Comparison of ENCODE assay signal across 8 cellular contexts in the genomic region with DNA sequence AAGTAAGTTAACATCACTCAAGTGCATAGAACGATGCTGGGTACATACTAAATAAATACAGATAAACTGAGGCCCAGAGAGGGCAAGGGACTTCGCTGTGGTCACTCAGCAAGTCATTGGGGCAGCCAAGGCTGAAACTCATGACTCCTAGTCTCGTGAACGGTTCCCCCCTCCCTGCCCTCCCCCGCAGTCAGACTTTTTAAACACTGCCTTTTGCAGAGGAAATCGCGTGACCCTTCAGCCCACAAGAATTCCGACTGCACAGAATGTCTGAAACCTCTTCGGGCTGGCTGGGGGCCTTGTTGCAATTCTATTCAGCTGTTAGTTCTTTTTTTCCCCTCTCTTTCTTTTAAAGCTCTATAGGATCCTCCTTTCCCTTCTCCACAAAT. TPM values are rescaled to one million over a fixed set of nuclear protein-coding genes. Genes with fewer than 3 reads are reported as not detected.
A peak's percentile ranks its signal among the peaks of the same experiment; 100 is the strongest.
DNase-seq lines count a peak whose midpoint lies in the region; ATAC-seq and TF ChIP-seq lines count a peak whose summit lies in the region.

No MANE protein-coding gene starts in this region.

- CTCF ChIA-PET in BJ (lab: Yijun Ruan, JAX), result interaction anchor here (1.6 kb wide), 1 partner anchor 159 kb away, joined by 6 read pairs; no protein-coding TSS in a partner anchor

- H3K27ac ChIP-seq in foreskin keratinocyte, result no peak overlapping the region

- intact Hi-C loops in left cardiac atrium (cut with DNase I), result no loop called here

- peak overlapping the region; percentile 75 for H3K4me3 Mint-ChIP-seq in activated T-cell treated with anti-CD3 and anti-CD28 coated beads, Interleukin-2, amount 50 U/mL, for 24 hours

- H3K4me1 ChIP-seq in skeletal muscle satellite cell (ENCODE audit: control insufficient read depth, insufficient read depth, low read length), result peaks cover 73% of the 10 kb centered on the region
- peaks cover 10% of the 10 kb centered on the region for H3K4me1 ChIP-seq in foreskin keratinocyte

- H3K36me3 ChIP-seq in BJ (ENCODE audit: control insufficient read depth, insufficient read depth, low read length), result peaks cover 8% of the 10 kb centered on the region
- H3K36me3 ChIP-seq in skeletal muscle satellite cell (ENCODE audit: insufficient read depth, low read length), result peaks cover 35% of the 10 kb centered on the region

- H3K9ac ChIP-seq in skeletal muscle satellite cell (ENCODE audit: low read depth, low read length), result peak overlapping the region; percentile 81

- H3K27me3 Mint-ChIP-seq in activated T-cell treated with anti-CD3 and anti-CD28 coated beads, Interleukin-2, amount 50 U/mL, for 24 hours, result no peaks in the 10 kb centered on the region

- POLR2A ChIA-PET in BJ (lab: Charles Lee), result interaction anchor here (0.7 kb wide), 1 partner anchor 26 kb away, joined by 3 read pairs; no protein-coding TSS in a partner anchor

- H3K4me1 Mint-ChIP-seq in activated T-cell treated with anti-CD3 and anti-CD28 coated beads, Interleukin-2, amount 50 U/mL, for 24 hours (ENCODE audit: low read depth), result peaks cover 56% of the 10 kb centered on the region

- H3K27me3 ChIP-seq in BJ (ENCODE audit: control insufficient read depth, insufficient read depth, low read length) (no peaks in the 10 kb centered on the region), skeletal muscle satellite cell (ENCODE audit: control insufficient read depth, insufficient read depth, low read length) (no peaks in the 10 kb centered on the region), foreskin keratinocyte (no peaks in the 10 kb centered on the region)

- H3K36me3 Mint-ChIP-seq in activated T-cell treated with anti-CD3 and anti-CD28 coated beads, Interleukin-2, amount 50 U/mL, for 24 hours (ENCODE audit: low read depth), result no peaks in the 10 kb centered on the region

- H3K4me2 ChIP-seq in skeletal muscle satellite cell (ENCODE audit: low read length), result peak overlapping the region; percentile 66

- H3K4me3 ChIP-seq in BJ (ENCODE audit: low read depth, low read length) (no peak overlapping the region), skeletal muscle satellite cell (ENCODE audit: low read length) (peak overlapping the region; percentile 45)

- H3K9me3 Mint-ChIP-seq in activated T-cell treated with anti-CD3 and anti-CD28 coated beads, Interleukin-2, amount 50 U/mL, for 24 hours, result no peaks in the 10 kb centered on the region

- TF ChIP-seq CTCF in BJ (IDR thresholded peaks at IDR 0.05; ENCODE audit: insufficient read depth, low read depth, low read length) (no peak), foreskin keratinocyte (conservative IDR thresholded peaks at IDR 0.05) (no peak)

- peak overlapping the region; percentile 99 for H3K27ac Mint-ChIP-seq in activated T-cell treated with anti-CD3 and anti-CD28 coated beads, Interleukin-2, amount 50 U/mL, for 24 hours

- DNase-seq in BJ (ENCODE audit: low read depth) (peak; percentile 93), KG1 (lab: John Stamatoyannopoulos, UW) (peak; percentile 44), left cardiac atrium (peak; percentile 80), foreskin keratinocyte (no peak), cerebellum (ENCODE audit: low spot score) (no peak)
- DNase-seq in activated T-cell treated with anti-CD3 and anti-CD28 coated beads, Interleukin-2, amount 50 U/mL, for 24 hours, result peak; percentile 68

- no peaks in the 10 kb centered on the region for H3K9me3 ChIP-seq in skeletal muscle satellite cell (replicated peaks; ENCODE audit: low read length)

- ATAC-seq in GM19438 (IDR thresholded peaks at IDR 0.05; ENCODE audit: low read depth, unreplicated experiment) (peak; percentile 32), left cardiac atrium (peak; percentile 21 to 34), foreskin keratinocyte (no peak)

RNA-seq across cellular contexts. Expression of a gene that starts 28.1 kb away (rescaled TPM):
- polyA plus RNA-seq in BJ (2011; rRNA removed) (71.1 and 73.6 TPM in 2 replicates), foreskin keratinocyte (29.7 and 30.5 TPM in 2 replicates)
- polyA minus RNA-seq in BJ (2011; rRNA and poly(A)+ RNA removed), result 72.5 and 76.5 TPM in 2 replicates
- total RNA-seq in left cardiac atrium (10 to 100 TPM; 28.7 to 32.6 TPM), foreskin keratinocyte (28.4 and 30.3 TPM in 2 replicates), cerebellum (18.9 TPM)
- total RNA-seq in skeletal muscle satellite cell (2012; rRNA removed), result 21.0 and 27.1 TPM in 2 replicates

Comparison
In these comparisons a context has a peak if more than half of its experiments do, and no peak if none do; other contexts are left out.
1. DNase-seq: peak in BJ (single experiment), KG1 (single experiment), activated T-cell treated with anti-CD3 and anti-CD28 coated beads, Interleukin-2, amount 50 U/mL, for 24 hours (single experiment) and left cardiac atrium (single experiment); none in foreskin keratinocyte (0 of 2) and cerebellum (single experiment).